ENCODE assay signal across 8 cellular contexts in the genomic region with DNA sequence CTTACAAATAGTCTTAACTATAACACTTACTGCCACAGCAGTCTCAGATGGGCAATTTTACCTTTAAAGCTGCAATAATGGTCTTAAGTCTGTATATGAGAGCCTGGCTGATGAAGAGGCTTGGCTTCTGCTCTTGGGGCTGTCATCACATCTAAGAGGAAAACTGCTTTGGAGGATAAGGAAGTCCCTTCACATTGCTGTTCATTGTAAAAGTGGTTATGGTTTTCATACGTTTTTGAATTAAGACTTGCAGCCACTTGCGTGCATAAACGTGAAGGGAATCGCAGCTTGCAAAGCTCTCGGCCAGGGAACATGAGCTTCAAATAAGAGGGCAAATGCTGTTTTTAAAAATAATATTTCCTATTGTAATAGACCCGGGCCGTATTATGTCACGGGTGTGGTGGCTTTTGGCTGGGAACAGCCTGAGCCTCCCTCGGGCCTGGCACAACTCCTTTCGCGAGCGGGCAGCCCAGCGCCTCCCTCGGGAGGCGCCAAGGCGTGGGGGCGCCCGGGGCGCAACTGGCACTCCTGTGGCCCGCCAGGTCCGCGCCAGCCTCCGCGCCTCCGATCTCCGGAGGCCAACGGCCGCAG. TPM values are rescaled to one million over a fixed set of nuclear protein-coding genes. Genes with fewer than 3 reads are reported as not detected.
DNase-seq lines count a peak whose midpoint lies in the region; ATAC-seq and TF ChIP-seq lines count a peak whose summit lies in the region.

No MANE protein-coding gene starts in this region.

- H3K4me1 ChIP-seq in ACC112 (ENCODE audit: control insufficient read depth, insufficient read depth, low read length, unreplicated experiment) (peaks cover 32% of the 10 kb centered on the region), GM23248 (ENCODE audit: insufficient read depth) (0 out of 2 replicates have a peak, but pooled peaks cover 10% of the 10 kb centered on the region), hepatocyte (ENCODE audit: insufficient read depth) (peaks cover 7% of the 10 kb centered on the region), skeletal muscle tissue (ENCODE audit: control insufficient read depth in 3 of 3, insufficient read depth in 3 of 3, low read length in 3 of 3) (peaks cover 5 to 18% (median 6%) of the 10 kb centered on the region in 3 donors)

- H3K9me3 ChIP-seq in GM23248 (ENCODE audit: low read depth) (no peaks in the 10 kb centered on the region), hepatocyte (ENCODE audit: low read depth) (no peaks in the 10 kb centered on the region), skeletal muscle tissue (ENCODE audit: control insufficient read depth in 3 of 3, low read length in 3 of 3) (no peaks in the 10 kb centered on the region)

- H3K36me3 Mint-ChIP-seq in activated T-helper 17 cell treated with anti-CD3 and anti-CD28 coated beads, Interleukin-2, amount 50 U/mL, for 72 hours (ENCODE audit: low read depth) = no peaks in the 10 kb centered on the region

- H3K9ac ChIP-seq in GM23248 (peak overlapping the region; percentile 83), skeletal muscle tissue (ENCODE audit: low read depth in 1 of 3, low read length in 3 of 3) (peak overlapping the region; percentile 27 to 80 (median 61))

- peak overlapping the region; percentile 52 for H3K4me3 Mint-ChIP-seq in activated T-helper 17 cell treated with anti-CD3 and anti-CD28 coated beads, Interleukin-2, amount 50 U/mL, for 72 hours

- no peak for TF ChIP-seq CTCF in hepatocyte (IDR thresholded peaks at IDR 0.05; ENCODE audit: poor library complexity)

- H3K27me3 Mint-ChIP-seq in activated T-helper 17 cell treated with anti-CD3 and anti-CD28 coated beads, Interleukin-2, amount 50 U/mL, for 72 hours = peaks cover 39% of the 10 kb centered on the region

- H3F3A ChIP-seq in GM23248 (ENCODE audit: insufficient read depth) = no peaks in the 10 kb centered on the region

- H3K27ac ChIP-seq in ACC112 (ENCODE audit: low read depth, low read length) = peak overlapping the region; percentile 49
- H3K27ac ChIP-seq in GM23248 = peak overlapping the region; percentile 25
- H3K27ac ChIP-seq in hepatocyte = peak overlapping the region; percentile 42
- H3K27ac ChIP-seq in skeletal muscle tissue (ENCODE audit: low read depth, low read length) = peak overlapping the region; percentile 69

- DNase-seq in GM23248 (no peak), hepatocyte (ENCODE audit: low spot score) (no peak), GDM1 (lab: John Stamatoyannopoulos, UW) (no peak), MV-4-11 (lab: John Stamatoyannopoulos, UW) (no peak)

- H3K9me2 ChIP-seq in GM23248 (ENCODE audit: insufficient read depth) (no peaks in the 10 kb centered on the region), hepatocyte (replicated peaks; ENCODE audit: insufficient read depth) (no peaks in the 10 kb centered on the region)

- H3K4me1 Mint-ChIP-seq in activated T-helper 17 cell treated with anti-CD3 and anti-CD28 coated beads, Interleukin-2, amount 50 U/mL, for 72 hours = no peaks in the 10 kb centered on the region

- H3K27me3 ChIP-seq in ACC112 (ENCODE audit: insufficient read depth, low read length) (no peaks in the 10 kb centered on the region), GM23248 (replicated peaks; ENCODE audit: insufficient read depth) (no peaks in the 10 kb centered on the region), hepatocyte (peaks cover 35% of the 10 kb centered on the region), skeletal muscle tissue (ENCODE audit: control insufficient read depth in 3 of 3, insufficient read depth in 3 of 3, low read length in 3 of 3) (no peaks in the 10 kb centered on the region)

- H3K36me3 ChIP-seq in ACC112 (ENCODE audit: insufficient read depth, low read length) (no peaks in the 10 kb centered on the region), GM23248 (ENCODE audit: low read depth) (no peaks in the 10 kb centered on the region), hepatocyte (replicated peaks; ENCODE audit: insufficient read depth, low read depth) (no peaks in the 10 kb centered on the region), skeletal muscle tissue (ENCODE audit: control insufficient read depth in 3 of 3, insufficient read depth in 3 of 3, low read length in 3 of 3) (no peaks in the 10 kb centered on the region)

- no peak overlapping the region for H3K27ac Mint-ChIP-seq in activated T-helper 17 cell treated with anti-CD3 and anti-CD28 coated beads, Interleukin-2, amount 50 U/mL, for 72 hours

- in situ Hi-C loops in GM23248 (cut with MboI) = no loop called here

- H4K20me1 ChIP-seq in GM23248 (ENCODE audit: insufficient read depth) = no peaks in the 10 kb centered on the region
- H4K20me1 ChIP-seq in hepatocyte (ENCODE audit: insufficient read depth, poor library complexity, severe bottlenecking) = no peaks in the 10 kb centered on the region

- H3K4me2 ChIP-seq in GM23248 (ENCODE audit: unreplicated experiment) (peak overlapping the region; percentile 81), hepatocyte (peak overlapping the region; percentile 99)

- H3K9me3 Mint-ChIP-seq in activated T-helper 17 cell treated with anti-CD3 and anti-CD28 coated beads, Interleukin-2, amount 50 U/mL, for 72 hours = no peaks in the 10 kb centered on the region

- no peak for ATAC-seq in activated T-helper 17 cell treated with anti-CD3 and anti-CD28 coated beads, Interleukin-2, amount 50 U/mL, for 72 hours (replicated peaks)
- no peak for ATAC-seq in GM18519 (IDR thresholded peaks at IDR 0.05; ENCODE audit: low FRiP score, unreplicated experiment)

- peaks cover 44% of the 10 kb centered on the region for H3K79me2 ChIP-seq in ACC112 (ENCODE audit: control insufficient read depth, insufficient read depth, low read length, unreplicated experiment)
- H3K79me2 ChIP-seq in GM23248 (ENCODE audit: insufficient read depth) = peaks cover 36% of the 10 kb centered on the region
- no peaks in the 10 kb centered on the region for H3K79me2 ChIP-seq in hepatocyte

- 1 to 2% methylated on average over 28 of the region's 28 CpGs for WGBS in GM23248 (ENCODE audit: low coverage in 1 of 2, low lambda C conversion rate in 2 of 2, missing lambda C conversion rate in 2 of 2), 2 experiments
- WGBS in hepatocyte (ENCODE audit: low lambda C conversion rate, missing lambda C conversion rate) = 19% methylated on average over 28 of the region's 28 CpGs

- H2AFZ ChIP-seq in ACC112 (ENCODE audit: low read length, unreplicated experiment) (peak overlapping the region; percentile 37), GM23248 (peak overlapping the region; percentile 92), hepatocyte (peak overlapping the region; percentile 69)

- H3K4me3 ChIP-seq in ACC112 (ENCODE audit: low read depth, low read length) = peak overlapping the region; percentile 92
- H3K4me3 ChIP-seq in GM23248 = peak overlapping the region; percentile 91
- H3K4me3 ChIP-seq in hepatocyte = peak overlapping the region; percentile 9
- peak overlapping the region; percentile 52 to 71 (median 64) for H3K4me3 ChIP-seq in skeletal muscle tissue (ENCODE audit: low read length in 3 of 3)

RNA-seq across cellular contexts. Expression of gene ARHGEF28, which starts 0.6 kb away (rescaled TPM):
- 8.9 and 9.6 TPM in 2 replicates for total RNA-seq in GM23248 (2014; rRNA removed; shearing (Covaris generic))
- polyA plus RNA-seq in GM23248 (2016; fragmentation: Nextera tagmentation; extraction: Ambion mirVana) (4.6 and 5.0 TPM in 2 replicates), hepatocyte (3.1 and 3.5 TPM in 2 replicates)
- under 1 TPM; 0.16 to 0.17 TPM for total RNA-seq in activated T-helper 17 cell treated with anti-CD3 and anti-CD28 coated beads, Interleukin-2, amount 50 U/mL, for 72 hours
- total RNA-seq in hepatocyte (7.6 and 11.2 TPM in 2 replicates), skeletal muscle tissue (8.4 TPM)

RNA-seq across cellular contexts. Expression of gene UTP15, which starts 59.9 kb away (rescaled TPM):
- 12.6 and 26.2 TPM in 2 replicates for total RNA-seq in GM23248 (2014; rRNA removed; shearing (Covaris generic))
- polyA plus RNA-seq in GM23248 (2016; fragmentation: Nextera tagmentation; extraction: Ambion mirVana) (13.0 and 13.9 TPM in 2 replicates), hepatocyte (9.2 and 11.0 TPM in 2 replicates)
- total RNA-seq in activated T-helper 17 cell treated with anti-CD3 and anti-CD28 coated beads, Interleukin-2, amount 50 U/mL, for 72 hours = 10 to 100 TPM; 18.7 to 42.5 TPM
- total RNA-seq in hepatocyte (20.7 and 29.9 TPM in 2 replicates), skeletal muscle tissue (17.2 TPM)

RNA-seq across cellular contexts. Expression of gene ANKRA2, which starts 60.0 kb away (rescaled TPM):
- total RNA-seq in GM23248 (2014; rRNA removed; shearing (Covaris generic)) = 23.6 and 54.3 TPM in 2 replicates
- polyA plus RNA-seq in GM23248 (2016; fragmentation: Nextera tagmentation; extraction: Ambion mirVana) (30.2 and 32.5 TPM in 2 replicates), hepatocyte (23.6 and 31.2 TPM in 2 replicates)
- total RNA-seq in activated T-helper 17 cell treated with anti-CD3 and anti-CD28 coated beads, Interleukin-2, amount 50 U/mL, for 72 hours = 10 to 100 TPM; 15.0 to 35.7 TPM
- total RNA-seq in hepatocyte (26.4 and 27.7 TPM in 2 replicates), skeletal muscle tissue (35.0 TPM)

Comparison
In these comparisons a context has a peak if more than half of its experiments do, and no peak if none do; other contexts are left out.
1. H2AFZ ChIP-seq: peak in every context shown above with its lines; median percentile 92 in GM23248; 69 in hepatocyte; 37 in ACC112.
2. H3K4me3 ChIP-seq: peak in every context shown above with its lines; median percentile 92 in ACC112; 91 in GM23248; 64 in skeletal muscle tissue; 9 in hepatocyte.